19 cellular contexts compared by ENCODE assay signal in the genomic region with DNA sequence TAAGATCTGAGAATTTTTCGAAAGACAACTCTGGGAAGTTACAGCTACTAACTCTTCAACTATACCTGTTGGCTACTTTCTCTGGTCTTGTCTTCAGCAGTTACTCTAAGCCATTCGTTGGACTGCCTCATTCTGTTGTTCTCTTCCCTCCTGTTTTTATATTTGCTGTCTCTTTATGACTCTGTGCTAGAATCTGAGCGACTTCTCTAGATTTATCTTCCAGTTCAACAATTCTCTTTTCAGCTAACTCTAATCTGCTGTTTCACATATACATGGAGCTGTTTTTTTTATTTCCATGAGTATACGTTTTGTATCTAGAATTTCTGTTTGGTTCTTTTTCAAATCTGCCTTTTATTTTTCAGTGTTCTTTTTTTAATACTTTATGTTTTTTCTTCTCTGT.
DNase-seq lines count a peak whose midpoint lies in the region; ATAC-seq and TF ChIP-seq lines count a peak whose summit lies in the region.
"Had no signal": no experiment of that assay in that cellular context is flagged by ENCODE, and none has a peak within 500 bp of the region (broad histone marks: within the 10 kb centered on the region; RNA-seq: fewer than 3 reads in every experiment).

No MANE protein-coding gene starts in this region.

- no peaks in the 10 kb centered on the region for H3K9me3 ChIP-seq in trophoblast cell (ENCODE audit: insufficient read depth, low read depth, low read length)

- H3K27me3 Mint-ChIP-seq in activated CD4-positive, alpha-beta memory T cell treated with anti-CD3 and anti-CD28 coated beads for 36 hours: no peaks in the 10 kb centered on the region
- no peaks in the 10 kb centered on the region for H3K27me3 Mint-ChIP-seq in activated CD4-positive, alpha-beta memory T cell treated with anti-CD3 and anti-CD28 coated beads, Interleukin-2, amount 10 ng/mL, durations not matched to agents 7 days and 5 days
- H3K27me3 Mint-ChIP-seq in stimulated activated naive CD8-positive, alpha-beta T cell treated with anti-CD3 and anti-CD28 coated beads, Interleukin-15, Interleukin-2, amounts not matched to agents 100 ng/mL and 50 ng/mL, for 24 hours: no peaks in the 10 kb centered on the region
- H3K27me3 Mint-ChIP-seq in immature natural killer cell (ENCODE audit: low read depth in 3 of 3): peaks cover 4 to 20% (median 8%) of the 10 kb centered on the region in 3 donors
- H3K27me3 Mint-ChIP-seq in type B pancreatic cell: no peaks in the 10 kb centered on the region
- H3K27me3 Mint-ChIP-seq: B cell had no signal

- POLR2A ChIA-PET in activated CD4-positive, alpha-beta memory T cell treated with anti-CD3 and anti-CD28 coated beads for 36 hours (lab: Charles Lee): interaction anchor here (0.6 to 1.9 kb wide), 2 partner anchors 129 to 148 kb away, joined by 3 to 5 read pairs; no protein-coding TSS in a partner anchor
- POLR2A ChIA-PET in activated CD4-positive, alpha-beta memory T cell treated with anti-CD3 and anti-CD28 coated beads, Interleukin-2, amount 10 ng/mL, durations not matched to agents 7 days and 5 days (lab: Charles Lee): interaction anchor here (2.9 kb wide), 1 partner anchor 129 kb away, joined by 11 read pairs; no protein-coding TSS in a partner anchor

- intact Hi-C loops in activated CD4-positive, alpha-beta memory T cell treated with anti-CD3 and anti-CD28 coated beads for 36 hours (cut with micrococcal nuclease): loop anchor here (2.0 to 5.0 kb wide), 4 partner anchors 43 to 343 kb away; no protein-coding TSS in a partner anchor

- H4K91ac ChIP-seq in trophoblast cell (ENCODE audit: low read depth, low read length): no peak overlapping the region

- no peaks in the 10 kb centered on the region for H3K79me2 ChIP-seq in trophoblast cell (ENCODE audit: control insufficient read depth, insufficient read depth, low read length, poor library complexity)

- H2AFZ ChIP-seq in trophoblast cell (ENCODE audit: insufficient read depth, low read length, poor library complexity): no peak overlapping the region
- H2AFZ ChIP-seq: GM23338, PC-9 had no signal

- no peak overlapping the region for H2BK12ac ChIP-seq in trophoblast cell (ENCODE audit: low read length)

- H3K36me3 ChIP-seq in trophoblast cell (ENCODE audit: control insufficient read depth in 1 of 2, insufficient read depth in 2 of 2, low read length in 2 of 2): no peaks in the 10 kb centered on the region

- peaks cover 5% of the 10 kb centered on the region for H3K9me3 Mint-ChIP-seq in activated CD4-positive, alpha-beta memory T cell treated with anti-CD3 and anti-CD28 coated beads for 36 hours
- H3K9me3 Mint-ChIP-seq in activated CD4-positive, alpha-beta memory T cell treated with anti-CD3 and anti-CD28 coated beads, Interleukin-2, amount 10 ng/mL, durations not matched to agents 7 days and 5 days: peaks cover 4% of the 10 kb centered on the region
- H3K9me3 Mint-ChIP-seq in stimulated activated naive CD8-positive, alpha-beta T cell treated with anti-CD3 and anti-CD28 coated beads, Interleukin-15, Interleukin-2, amounts not matched to agents 100 ng/mL and 50 ng/mL, for 24 hours: peaks cover 6% of the 10 kb centered on the region
- H3K9me3 Mint-ChIP-seq in immature natural killer cell (peaks cover 0 to 4% (median 0%) of the 10 kb centered on the region in 6 donors), type B pancreatic cell (peaks cover 6% of the 10 kb centered on the region)

- no peak for ATAC-seq in stimulated activated naive CD8-positive, alpha-beta T cell treated with anti-CD3 and anti-CD28 coated beads, Interleukin-15, Interleukin-2, amounts not matched to agents 100 U/mL and 50 U/mL, for 24 hours
- ATAC-seq in GM21529 (IDR thresholded peaks at IDR 0.05; ENCODE audit: unreplicated experiment): no peak
- ATAC-seq: GM23338 had no signal

- no peak overlapping the region for H2AK5ac ChIP-seq in trophoblast cell (ENCODE audit: low read length)

- H3K4me1 ChIP-seq in trophoblast cell (ENCODE audit: control insufficient read depth in 1 of 2, insufficient read depth in 2 of 2, low read length in 2 of 2): no peaks in the 10 kb centered on the region

- H3K18ac ChIP-seq in trophoblast cell (ENCODE audit: low read length): no peak overlapping the region

- peaks cover 55% of the 10 kb centered on the region for H3K36me3 Mint-ChIP-seq in activated CD4-positive, alpha-beta memory T cell treated with anti-CD3 and anti-CD28 coated beads for 36 hours
- H3K36me3 Mint-ChIP-seq in activated CD4-positive, alpha-beta memory T cell treated with anti-CD3 and anti-CD28 coated beads, Interleukin-2, amount 10 ng/mL, durations not matched to agents 7 days and 5 days (ENCODE audit: low read depth): peaks cover 92% of the 10 kb centered on the region
- H3K36me3 Mint-ChIP-seq in stimulated activated naive CD8-positive, alpha-beta T cell treated with anti-CD3 and anti-CD28 coated beads, Interleukin-15, Interleukin-2, amounts not matched to agents 100 ng/mL and 50 ng/mL, for 24 hours (ENCODE audit: low read depth): peaks cover 77% of the 10 kb centered on the region
- H3K36me3 Mint-ChIP-seq in immature natural killer cell: peaks cover 41 to 72% (median 56%) of the 10 kb centered on the region in 3 donors
- peaks cover 42% of the 10 kb centered on the region for H3K36me3 Mint-ChIP-seq in type B pancreatic cell

- no peak overlapping the region for H3K14ac ChIP-seq in trophoblast cell (ENCODE audit: low read length)

- no peak overlapping the region for H3K4me2 ChIP-seq in trophoblast cell (ENCODE audit: low read length)
- H3K4me2 ChIP-seq: GM23338, PC-9 had no signal

- no peak overlapping the region for H3K9ac ChIP-seq in trophoblast cell (ENCODE audit: low read length)

- H3K4me1 Mint-ChIP-seq in activated CD4-positive, alpha-beta memory T cell treated with anti-CD3 and anti-CD28 coated beads for 36 hours (ENCODE audit: low read depth): peaks cover 48% of the 10 kb centered on the region
- H3K4me1 Mint-ChIP-seq in activated CD4-positive, alpha-beta memory T cell treated with anti-CD3 and anti-CD28 coated beads, Interleukin-2, amount 10 ng/mL, durations not matched to agents 7 days and 5 days: peaks cover 37% of the 10 kb centered on the region
- peaks cover 35% of the 10 kb centered on the region for H3K4me1 Mint-ChIP-seq in stimulated activated naive CD8-positive, alpha-beta T cell treated with anti-CD3 and anti-CD28 coated beads, Interleukin-15, Interleukin-2, amounts not matched to agents 100 ng/mL and 50 ng/mL, for 24 hours (ENCODE audit: low read depth)
- H3K4me1 Mint-ChIP-seq in immature natural killer cell: peaks cover 36 to 40% of the 10 kb centered on the region in 2 donors
- peaks cover 30% of the 10 kb centered on the region for H3K4me1 Mint-ChIP-seq in type B pancreatic cell (ENCODE audit: unreplicated experiment)
- H3K4me1 Mint-ChIP-seq: GM23338 had no signal

- H4K8ac ChIP-seq in trophoblast cell (ENCODE audit: low read depth, low read length): no peak overlapping the region

- H2BK5ac ChIP-seq in trophoblast cell (ENCODE audit: low read depth, low read length, poor library complexity): no peak overlapping the region

- H3K4me3 Mint-ChIP-seq in activated CD4-positive, alpha-beta memory T cell treated with anti-CD3 and anti-CD28 coated beads for 36 hours: no peak overlapping the region
- no peak overlapping the region for H3K4me3 Mint-ChIP-seq in activated CD4-positive, alpha-beta memory T cell treated with anti-CD3 and anti-CD28 coated beads, Interleukin-2, amount 10 ng/mL, durations not matched to agents 7 days and 5 days
- no peak overlapping the region for H3K4me3 Mint-ChIP-seq in stimulated activated naive CD8-positive, alpha-beta T cell treated with anti-CD3 and anti-CD28 coated beads, Interleukin-15, Interleukin-2, amounts not matched to agents 100 ng/mL and 50 ng/mL, for 24 hours
- H3K4me3 Mint-ChIP-seq in immature natural killer cell (no peak overlapping the region), type B pancreatic cell (no peak overlapping the region)
- H3K4me3 Mint-ChIP-seq: B cell, GM23338 had no signal

- H4K12ac ChIP-seq in trophoblast cell (ENCODE audit: low read depth, low read length): no peak overlapping the region

- no peak overlapping the region for H3K4ac ChIP-seq in trophoblast cell (ENCODE audit: low read depth, low read length)

- TF ChIP-seq CTCF in type B pancreatic cell (conservative IDR thresholded peaks at IDR 0.05): no peak

- no peak overlapping the region for H3K23ac ChIP-seq in trophoblast cell (ENCODE audit: low read length)

- H3K27ac Mint-ChIP-seq in activated CD4-positive, alpha-beta memory T cell treated with anti-CD3 and anti-CD28 coated beads for 36 hours: peak overlapping the region; percentile 53
- no peak overlapping the region for H3K27ac Mint-ChIP-seq in activated CD4-positive, alpha-beta memory T cell treated with anti-CD3 and anti-CD28 coated beads, Interleukin-2, amount 10 ng/mL, durations not matched to agents 7 days and 5 days
- peak overlapping the region; percentile 14 for H3K27ac Mint-ChIP-seq in stimulated activated naive CD8-positive, alpha-beta T cell treated with anti-CD3 and anti-CD28 coated beads, Interleukin-15, Interleukin-2, amounts not matched to agents 100 ng/mL and 50 ng/mL, for 24 hours
- H3K27ac Mint-ChIP-seq in immature natural killer cell: peak overlapping the region; percentile 24 to 76 (median 42)
- H3K27ac Mint-ChIP-seq in type B pancreatic cell: no peak overlapping the region
- H3K27ac Mint-ChIP-seq: B cell, GM23338 had no signal

- no peaks in the 10 kb centered on the region for H3K79me1 ChIP-seq in trophoblast cell (ENCODE audit: low read length)

- H3K27me3 ChIP-seq in trophoblast cell (ENCODE audit: insufficient read depth, low read length): no peaks in the 10 kb centered on the region

- H2BK120ac ChIP-seq in trophoblast cell (ENCODE audit: insufficient read depth, low read length, poor library complexity): no peak overlapping the region

- CTCF ChIA-PET in activated CD4-positive, alpha-beta memory T cell treated with anti-CD3 and anti-CD28 coated beads for 36 hours (lab: Charles Lee): interaction anchor here (1.1 kb wide), 1 partner anchor 259 kb away, joined by 3 read pairs; no protein-coding TSS in a partner anchor
- CTCF ChIA-PET in activated CD4-positive, alpha-beta memory T cell treated with anti-CD3 and anti-CD28 coated beads, Interleukin-2, amount 10 ng/mL, durations not matched to agents 7 days and 5 days (lab: Charles Lee): interaction anchor here (0.7 kb wide), 3 partner anchors 9 to 283 kb away, joined by 3 to 5 read pairs (median 3); no protein-coding TSS in a partner anchor

- H3K27ac ChIP-seq in trophoblast cell (ENCODE audit: low read depth, low read length): no peak overlapping the region
- H3K27ac ChIP-seq: PC-9, RWPE1 had no signal

- no peak for DNase-seq in activated CD4-positive, alpha-beta memory T cell treated with anti-CD3 and anti-CD28 coated beads for 36 hours
- DNase-seq in activated CD4-positive, alpha-beta memory T cell treated with anti-CD3 and anti-CD28 coated beads, Interleukin-2, amount 10 ng/mL, durations not matched to agents 7 days and 5 days: no peak
- no peak for DNase-seq in stimulated activated naive CD8-positive, alpha-beta T cell treated with anti-CD3 and anti-CD28 coated beads, Interleukin-15, Interleukin-2, amounts not matched to agents 100 U/mL and 50 U/mL, for 24 hours
- DNase-seq in immature natural killer cell (no peak), trophoblast cell (no peak), type B pancreatic cell (ENCODE audit: extremely low spot score, unreplicated experiment) (no peak)
- DNase-seq: EL, HCEC 1CT, Karpas-422, NCI-H1417 treated with DMSO at 0.1 percent for 48 hours, NCI-H187 treated with DMSO at 0.1 percent for 48 hours, NCI-H345, NCI-H524 treated with DMSO at 0.1 percent for 48 hours, PC-9 had no signal

- no CpG with 5 or more reads among the region's 4 CpGs for WGBS in trophoblast cell (ENCODE audit: extremely low coverage, insufficient coverage, insufficient read length)

- no peak overlapping the region for H3K4me3 ChIP-seq in trophoblast cell (ENCODE audit: low read depth, low read length)
- H3K4me3 ChIP-seq: GM23338, PC-9 had no signal

Comparison
In these comparisons a context has a peak if more than half of its experiments do, and no peak if none do; other contexts are left out.
1. H3K27ac Mint-ChIP-seq: peak in activated CD4-positive, alpha-beta memory T cell treated with anti-CD3 and anti-CD28 coated beads for 36 hours (single experiment), stimulated activated naive CD8-positive, alpha-beta T cell treated with anti-CD3 and anti-CD28 coated beads, Interleukin-15, Interleukin-2, amounts not matched to agents 100 ng/mL and 50 ng/mL, for 24 hours (single experiment) and immature natural killer cell (6 of 6); none in activated CD4-positive, alpha-beta memory T cell treated with anti-CD3 and anti-CD28 coated beads, Interleukin-2, amount 10 ng/mL, durations not matched to agents 7 days and 5 days (single experiment) and type B pancreatic cell (single experiment).